ENCODE assay signal across 6 cellular contexts in the genomic region with DNA sequence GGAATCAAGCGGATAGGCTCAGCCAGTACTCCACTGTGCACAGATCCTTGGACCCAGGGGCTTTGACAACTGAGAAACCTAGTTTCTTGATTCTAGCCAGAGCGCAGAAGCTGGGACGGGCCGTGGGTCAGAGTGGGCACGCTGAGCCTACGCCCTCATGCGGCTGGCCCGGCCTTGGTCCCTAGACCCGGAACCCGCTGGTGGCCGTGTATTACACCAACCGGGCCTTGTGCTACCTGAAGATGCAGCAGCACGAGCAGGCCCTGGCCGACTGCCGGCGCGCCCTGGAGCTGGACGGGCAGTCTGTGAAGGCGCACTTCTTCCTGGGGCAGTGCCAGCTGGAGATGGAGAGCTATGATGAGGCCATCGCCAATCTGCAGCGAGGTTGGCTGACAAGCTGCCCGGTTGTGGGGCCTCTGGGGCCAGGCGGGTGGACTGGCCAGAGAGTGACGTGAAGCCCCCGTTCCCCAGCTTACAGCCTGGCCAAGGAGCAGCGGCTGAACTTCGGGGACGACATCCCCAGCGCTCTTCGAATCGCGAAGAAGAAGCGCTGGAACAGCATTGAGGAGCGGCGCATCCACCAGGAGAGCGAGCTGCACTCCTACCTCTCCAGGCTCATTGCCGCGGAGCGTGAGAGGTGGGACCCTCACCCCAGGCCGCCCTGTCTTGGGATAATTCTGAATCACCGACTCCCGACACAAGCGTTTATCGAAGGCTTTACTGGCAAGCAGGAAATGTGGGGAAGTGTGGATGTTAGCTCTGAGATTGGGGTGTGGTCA. TPM values are rescaled to one million over a fixed set of nuclear protein-coding genes. Genes with fewer than 3 reads are reported as not detected.
DNase-seq lines count a peak whose midpoint lies in the region; ATAC-seq and TF ChIP-seq lines count a peak whose summit lies in the region.

No MANE protein-coding gene starts in this region.

- H3K4ac ChIP-seq in H9 (ENCODE audit: low read depth, low read length): no peak overlapping the region

- no peak overlapping the region for H2AK5ac ChIP-seq in H9 (ENCODE audit: insufficient read length, low read length)

- H3K56ac ChIP-seq in H9 (ENCODE audit: insufficient read length, low read depth, low read length): no peak overlapping the region

- DNase-seq in H9: no peak
- peak; percentile 54 for DNase-seq in SW480 (ENCODE audit: low spot score)
- peak; percentile 66 for DNase-seq in hepatocyte (ENCODE audit: low spot score)
- no peak for DNase-seq in aorta
- no peak for DNase-seq in NCI-H1694 (lab: John Stamatoyannopoulos, UW)

- no peak overlapping the region for H3K14ac ChIP-seq in H9 (ENCODE audit: insufficient read depth, low read length)

- H3K79me2 ChIP-seq in H9 (ENCODE audit: insufficient read depth, low read length) (peaks cover 2% of the 10 kb centered on the region; the same call in 1 of the 2 replicates), hepatocyte (peaks cover 32% of the 10 kb centered on the region)

- no peaks in the 10 kb centered on the region for H3K27me3 ChIP-seq in H9 (ENCODE audit: insufficient read depth, low read length)
- no peaks in the 10 kb centered on the region for H3K27me3 ChIP-seq in hepatocyte
- no peaks in the 10 kb centered on the region for H3K27me3 ChIP-seq in aorta (ENCODE audit: control insufficient read depth in 1 of 2, insufficient read depth in 2 of 2, low read length in 1 of 2)

- H2BK20ac ChIP-seq in H9 (ENCODE audit: low read depth, low read length, poor library complexity, severe bottlenecking): no peak overlapping the region

- no peak overlapping the region for H4K5ac ChIP-seq in H9 (ENCODE audit: insufficient read length, low read depth, low read length)

- H2AFZ ChIP-seq in H9 (ENCODE audit: low read length) (no peak overlapping the region), hepatocyte (no peak overlapping the region)

- TF ChIP-seq CTCF in H9 (conservative IDR thresholded peaks at IDR 0.05) (0 out of 3 replicates have a peak, but pooled peaks have one; percentile 16), hepatocyte (IDR thresholded peaks at IDR 0.05; ENCODE audit: poor library complexity) (peak; percentile 14)

- no peaks in the 10 kb centered on the region for H3K4me1 ChIP-seq in H9 (ENCODE audit: insufficient read depth, low read length)
- H3K4me1 ChIP-seq in hepatocyte (ENCODE audit: insufficient read depth): peaks cover 33% of the 10 kb centered on the region
- H3K4me1 ChIP-seq in aorta (ENCODE audit: control insufficient read depth in 1 of 2, insufficient read depth in 2 of 2, low read length in 2 of 2): no peaks in the 10 kb centered on the region

- no peak overlapping the region for H2BK15ac ChIP-seq in H9 (ENCODE audit: low read depth, low read length)

- H3K36me3 Mint-ChIP-seq in H9 (ENCODE audit: insufficient read depth in 1 of 3, low read depth in 3 of 3): peaks cover 14 to 33% (median 32%) of the 10 kb centered on the region in 3 experiments; a peak in 6 of 7 replicates

- H3K27ac Mint-ChIP-seq in H9: no peak overlapping the region

- H3K4me3 Mint-ChIP-seq in H9: peak overlapping the region; percentile 81 to 86

- H3K23ac ChIP-seq in H9 (ENCODE audit: insufficient read length, low read depth, low read length): no peak overlapping the region

- H2BK12ac ChIP-seq in H9 (ENCODE audit: insufficient read length, low read depth, low read length): no peak overlapping the region

- intact Hi-C loops in aorta (cut with DNase I): no loop called here

- peaks cover 17 to 35% of the 10 kb centered on the region in 2 experiments for H3K4me1 Mint-ChIP-seq in H9

- no CpG with 5 or more reads among the region's 44 CpGs for WGBS in H9 (ENCODE audit: extremely low coverage, insufficient read length, low lambda C conversion rate)
- 63% methylated on average over 44 of the region's 44 CpGs for WGBS in hepatocyte (ENCODE audit: low lambda C conversion rate, missing lambda C conversion rate)
- WGBS in aorta, 2 donors: 42% methylated on average over 44 of the region's 44 CpGs

- H3K27ac ChIP-seq in H9 (ENCODE audit: insufficient read length, low read depth, low read length) (no peak overlapping the region), hepatocyte (peak overlapping the region; percentile 97), aorta (ENCODE audit: low read depth in 1 of 2, low read length in 2 of 2) (no peak overlapping the region)

- no peak overlapping the region for H4K8ac ChIP-seq in H9 (replicated peaks; ENCODE audit: insufficient read length, low read depth, low read length)

- ATAC-seq in aorta (ENCODE audit: low FRiP score) (no peak), HG02642 (IDR thresholded peaks at IDR 0.05; ENCODE audit: poor library complexity, unreplicated experiment) (no peak)

- H4K91ac ChIP-seq in H9 (ENCODE audit: insufficient read length, low read depth, low read length): no peak overlapping the region

- H3K79me1 ChIP-seq in H9 (ENCODE audit: insufficient read depth, low read depth, low read length, poor library complexity, severe bottlenecking): no peaks in the 10 kb centered on the region

- peak overlapping the region; percentile 14 for H3K9ac ChIP-seq in H9 (ENCODE audit: extremely low read depth, insufficient read length, low read length)

- H3K9me3 ChIP-seq in H9 (ENCODE audit: control insufficient read depth, low read depth, low read length) (no peaks in the 10 kb centered on the region), hepatocyte (ENCODE audit: low read depth) (no peaks in the 10 kb centered on the region), aorta (ENCODE audit: control insufficient read depth, low read length) (no peaks in the 10 kb centered on the region)

- H3K36me3 ChIP-seq in hepatocyte (replicated peaks; ENCODE audit: insufficient read depth, low read depth) (no peaks in the 10 kb centered on the region), aorta (ENCODE audit: control insufficient read depth in 1 of 2, insufficient read depth in 2 of 2, low read length in 1 of 2) (peaks cover 0 to 5% of the 10 kb centered on the region in 2 donors)

- H3K4me2 ChIP-seq in H9 (ENCODE audit: insufficient read depth, insufficient read length, low read length) (peak overlapping the region; percentile 71), hepatocyte (peak overlapping the region; percentile 99)

- no peaks in the 10 kb centered on the region for H3K9me2 ChIP-seq in hepatocyte (replicated peaks; ENCODE audit: insufficient read depth)

- peaks cover 11% of the 10 kb centered on the region for H3K23me2 ChIP-seq in H9 (ENCODE audit: insufficient read length, low read depth, low read length, poor library complexity, severe bottlenecking)

- no peak overlapping the region for H3T11ph ChIP-seq in H9 (ENCODE audit: low read length)

- no peaks in the 10 kb centered on the region for H4K20me1 ChIP-seq in H9 (ENCODE audit: control insufficient read depth, insufficient read depth, insufficient read length)
- peaks cover 27% of the 10 kb centered on the region for H4K20me1 ChIP-seq in hepatocyte (ENCODE audit: insufficient read depth, poor library complexity, severe bottlenecking)

- no peak overlapping the region for H3K18ac ChIP-seq in H9 (ENCODE audit: insufficient read length, low read depth, low read length)

- H2BK5ac ChIP-seq in H9 (ENCODE audit: insufficient read length, low read length): no peak overlapping the region

- H3K4me3 ChIP-seq in hepatocyte (peak overlapping the region; percentile 100), aorta (ENCODE audit: low read length in 2 of 2) (peak overlapping the region; percentile 67 to 73)

- no peak overlapping the region for H2BK120ac ChIP-seq in H9 (ENCODE audit: low read depth, low read length, poor library complexity, severe bottlenecking)

- H3K27me3 Mint-ChIP-seq in H9 (ENCODE audit: low read depth): no peaks in the 10 kb centered on the region; the same call in 1 of the 2 replicates

- no peaks in the 10 kb centered on the region for H3K9me3 Mint-ChIP-seq in H9

RNA-seq across cellular contexts. Expression of a gene that starts 0.9 kb away (rescaled TPM):
- 95.6 and 102 TPM in 2 replicates for total RNA-seq in H9 (2021)
- total RNA-seq in hepatocyte: 116 TPM in 2 replicates
- 231 and 249 TPM in 2 replicates for polyA plus RNA-seq in hepatocyte
- total RNA-seq in aorta: 10 to 100 TPM; 67.4 to 84.3 TPM
- 100 to 1,000 TPM; 126 to 169 TPM for polyA plus RNA-seq in aorta

RNA-seq across cellular contexts. Expression of a gene that starts 3.0 kb away (rescaled TPM):
- total RNA-seq in H9 (2021): 50.1 and 52.7 TPM in 2 replicates
- total RNA-seq in hepatocyte: 44.3 and 47.8 TPM in 2 replicates
- polyA plus RNA-seq in hepatocyte: 83.4 and 84.3 TPM in 2 replicates
- 10 to 100 TPM; 46.1 to 51.7 TPM for total RNA-seq in aorta
- 100 to 1,000 TPM in 1 of 2 donors, 10 to 100 TPM in 1; 55.2 to 110 TPM for polyA plus RNA-seq in aorta

RNA-seq across cellular contexts. Expression of a gene that starts 5.7 kb away (rescaled TPM):
- 7.6 and 8.8 TPM in 2 replicates for total RNA-seq in H9 (2021)
- total RNA-seq in hepatocyte: 2.3 and 3.4 TPM in 2 replicates
- polyA plus RNA-seq in hepatocyte: 4.2 and 8.1 TPM in 2 replicates
- total RNA-seq in aorta: 1 to 10 TPM in 1 of 2 donors, under 1 TPM in 1; 0.88 to 1.3 TPM
- polyA plus RNA-seq in aorta: 1 to 10 TPM in 1 of 2 donors, not detected in 1; 1.5 TPM

RNA-seq across cellular contexts. Expression of a gene that starts 9.0 kb away (rescaled TPM):
- 18.3 and 19.5 TPM in 2 replicates for total RNA-seq in H9 (2021)
- 6.7 and 15.1 TPM in 2 replicates for total RNA-seq in hepatocyte
- polyA plus RNA-seq in hepatocyte: 22.2 and 24.0 TPM in 2 replicates
- total RNA-seq in aorta: 1 to 10 TPM; 6.7 to 8.4 TPM
- polyA plus RNA-seq in aorta: 10 to 100 TPM in 1 of 2 donors, 1 to 10 TPM in 1; 4.3 to 10.4 TPM

RNA-seq across cellular contexts. Expression of a gene that starts 13.2 kb away (rescaled TPM):
- 206 and 210 TPM in 2 replicates for total RNA-seq in H9 (2021)
- total RNA-seq in hepatocyte: 41.8 and 63.2 TPM in 2 replicates
- polyA plus RNA-seq in hepatocyte: 158 and 201 TPM in 2 replicates
- total RNA-seq in aorta: 10 to 100 TPM; 79.3 to 93.8 TPM
- polyA plus RNA-seq in aorta: 100 to 1,000 TPM in 1 of 2 donors, 10 to 100 TPM in 1; 27.4 to 356 TPM

Comparison
In these comparisons a context has a peak if more than half of its experiments do, and no peak if none do; other contexts are left out.
1. DNase-seq: peak in SW480 (single experiment) and hepatocyte (single experiment); none in H9 (single experiment), aorta (0 of 2) and NCI-H1694 (single experiment).